In genomic region chr3:135500034-135500433, GRCh38 we compare ENCODE assay signal across 28 cellular contexts.
DNase-seq lines count a peak whose midpoint lies in the region; ATAC-seq, FAIRE-seq and TF ChIP-seq lines count a peak whose summit lies in the region.
"Had no signal": no experiment of that assay in that cellular context is flagged by ENCODE, and none has a peak within 500 bp of the region (broad histone marks: within the 10 kb centered on the region; RNA-seq: fewer than 3 reads in every experiment).

No MANE protein-coding gene starts in this region.

- H3K79me2 ChIP-seq in MM.1S (ENCODE audit: low read length) = no peaks in the 10 kb centered on the region

- H3K27me3 ChIP-seq in MM.1S (replicated peaks; ENCODE audit: insufficient read depth, low read length) = no peaks in the 10 kb centered on the region
- H3K27me3 ChIP-seq: BLaER1 had no signal

- peaks cover 19% of the 10 kb centered on the region for H3K4me1 ChIP-seq in MM.1S (ENCODE audit: low read length)
- H3K4me1 ChIP-seq: A549, BE2C had no signal

- H3K27ac ChIP-seq in MM.1S (ENCODE audit: low read length) = peak overlapping the region; percentile 38; the same call in 1 of the 2 replicates
- H3K27ac ChIP-seq: 22Rv1, A549, BLaER1 had no signal

- H3K9ac ChIP-seq in MM.1S (ENCODE audit: low read length) = no peak overlapping the region
- H3K9ac ChIP-seq: BLaER1 had no signal

- ATAC-seq in GM18867 (IDR thresholded peaks at IDR 0.05; ENCODE audit: unreplicated experiment) = peak; percentile 55
- ATAC-seq: A549, GM12878 had no signal

- no peaks in the 10 kb centered on the region for H3K9me2 ChIP-seq in MM.1S (replicated peaks; ENCODE audit: insufficient read depth, low read length)

- peak overlapping the region; percentile 2; the same call in 1 of the 2 replicates for H3K4me3 ChIP-seq in MM.1S (ENCODE audit: low read length)
- H3K4me3 ChIP-seq: A549, BLaER1, GM12878 had no signal

- H3F3A ChIP-seq in MM.1S (ENCODE audit: insufficient read depth, low read length) = peaks cover 4% of the 10 kb centered on the region; the same call in 1 of the 2 replicates

- no peaks in the 10 kb centered on the region for H4K20me1 ChIP-seq in MM.1S (ENCODE audit: insufficient read depth, low read length)
- H4K20me1 ChIP-seq: BLaER1 had no signal

- H3K36me3 ChIP-seq in MM.1S (replicated peaks; ENCODE audit: insufficient read depth, low read length) = no peaks in the 10 kb centered on the region
- H3K36me3 ChIP-seq: BE2C, BLaER1 had no signal

- peak overlapping the region; percentile 44 for H3K4me2 ChIP-seq in MM.1S (ENCODE audit: low read depth, low read length)
- H3K4me2 ChIP-seq: A549, BLaER1 had no signal

- DNase-seq in MM.1S (peak; percentile 75), NOMO-1 (lab: John Stamatoyannopoulos, UW; ENCODE audit: unreplicated experiment in 2 of 2) (peak; percentile 59 to 66), NOMO-1 treated with dmso at 0.1 percent for 144 hours (lab: John Stamatoyannopoulos, UW; ENCODE audit: unreplicated experiment) (peak; percentile 16), NCI-H748 (lab: John Stamatoyannopoulos, UW; ENCODE audit: unreplicated experiment) (no peak), AG20443 (ENCODE audit: low spot score) (no peak), inferior parietal cortex (ENCODE audit: extremely low spot score) (no peak), urothelium cell line (ENCODE audit: low spot score) (no peak)
- DNase-seq: BE2C; C1 segment of cervical spinal cord; CD4-positive, alpha-beta memory T cell; CD4-positive, CD25-positive, alpha-beta regulatory T cell; CD8-positive, alpha-beta memory T cell; COR-L47; DMS 273 treated with DMSO at 0.1 percent for 48 hours; DMS153; DMS53; DMS79; DND-41; EL; GDM1 had no signal

- no peak for FAIRE-seq in urothelium cell line (lab: Jason Lieb, UNC)
- FAIRE-seq: A549, GM12878, GM12892, GM18507, GM19239 had no signal

- H2AFZ ChIP-seq in MM.1S (ENCODE audit: low read length) = peak overlapping the region; percentile 44

- no peaks in the 10 kb centered on the region for H3K9me3 ChIP-seq in MM.1S (replicated peaks; ENCODE audit: insufficient read depth, low read length)
- H3K9me3 ChIP-seq: A549, BE2C, BLaER1 had no signal

- TF ChIP-seq CTCF in MM.1S (IDR thresholded peaks at IDR 0.05; ENCODE audit: low read length) = no peak

Comparison
In these comparisons a context has a peak if more than half of its experiments do, and no peak if none do; other contexts are left out.
1. DNase-seq: peak in MM.1S (single experiment), NOMO-1 (2 of 2) and NOMO-1 treated with dmso at 0.1 percent for 144 hours (single experiment); none in NCI-H748 (single experiment), AG20443 (single experiment), inferior parietal cortex (single experiment) and urothelium cell line (single experiment).